Comparison of ENCODE assay signal across 8 cellular contexts in the genomic region with DNA sequence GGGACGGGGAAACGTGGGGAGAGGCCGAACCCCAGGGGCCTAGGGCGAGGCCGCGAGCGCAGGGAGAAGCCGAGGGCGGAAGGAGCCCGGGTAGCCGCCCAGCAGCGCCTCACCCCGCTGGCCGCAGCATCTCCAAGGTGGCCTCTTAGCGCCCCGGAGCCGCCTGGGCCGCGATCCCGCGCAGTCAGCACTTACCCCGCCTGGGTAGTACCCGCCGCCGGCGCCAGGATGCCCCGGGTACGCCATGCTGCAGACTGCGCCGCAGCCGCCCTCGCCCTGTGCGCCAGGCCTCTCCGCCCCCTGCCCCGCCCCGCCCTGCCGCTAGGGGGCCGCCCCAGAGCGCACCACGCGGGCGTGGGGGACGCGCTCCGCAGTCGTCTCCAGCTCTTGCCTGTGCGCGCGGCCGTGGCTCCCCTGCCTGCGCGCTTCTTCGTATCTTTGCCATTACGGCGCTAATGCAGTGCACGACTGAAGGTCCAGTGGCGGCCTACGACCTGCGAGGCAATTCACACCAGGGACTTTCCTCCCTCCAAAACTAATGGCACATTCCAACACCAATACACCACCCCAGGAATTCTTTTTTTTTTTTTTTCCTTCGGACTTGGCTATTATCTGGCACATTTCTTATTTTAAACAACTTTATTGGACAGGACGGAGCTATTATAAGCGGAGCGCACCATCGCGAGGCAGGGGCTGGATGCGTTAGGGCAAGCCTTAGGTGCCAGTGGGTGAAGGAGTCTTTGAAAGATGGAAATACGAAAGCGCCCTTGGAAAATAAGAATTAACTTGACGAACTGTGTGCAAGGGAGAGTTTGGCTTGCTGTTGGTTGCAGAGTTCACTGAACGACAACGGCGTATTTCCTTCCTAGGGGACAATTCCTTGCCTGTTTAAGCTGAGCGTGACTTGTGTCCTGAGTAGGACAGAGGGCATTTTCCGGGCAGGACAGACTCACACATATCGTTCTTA. TPM values are rescaled to one million over a fixed set of nuclear protein-coding genes. Genes with fewer than 3 reads are reported as not detected.
A peak's percentile ranks its signal among the peaks of the same experiment; 100 is the strongest.
DNase-seq lines count a peak whose midpoint lies in the region; ATAC-seq and TF ChIP-seq lines count a peak whose summit lies in the region.

A gene with protein sequence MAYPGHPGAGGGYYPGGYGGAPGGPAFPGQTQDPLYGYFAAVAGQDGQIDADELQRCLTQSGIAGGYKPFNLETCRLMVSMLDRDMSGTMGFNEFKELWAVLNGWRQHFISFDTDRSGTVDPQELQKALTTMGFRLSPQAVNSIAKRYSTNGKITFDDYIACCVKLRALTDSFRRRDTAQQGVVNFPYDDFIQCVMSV (minus strand): TSS at position 258 of the 967 bp plus-strand sequence. CDS start 12 bp downstream, at position 246.

- peak within 1 kb of the TSS; percentile 88 to 99 (median 97) for H3K4me3 ChIP-seq in right lobe of liver

- H3K4me1 ChIP-seq in right lobe of liver = peaks cover 0 to 21% (median 6%) of the 10 kb centered on the region in 4 donors

- DNase-seq in CD14-positive monocyte (ENCODE audit: low spot score) (peak; percentile 86), GM19240 (ENCODE audit: insufficient read length, low spot score) (peak; percentile 55), NCI-H526 treated with DMSO at 0.1 percent for 48 hours (lab: John Stamatoyannopoulos, UW) (peak; percentile 72), dermis blood vessel endothelial cell (peak; percentile 91), right lobe of liver (peak; percentile 89 to 91 (median 91))
- DNase-seq in activated CD4-positive, alpha-beta T cell treated with anti-CD3 and anti-CD28 coated beads, Interleukin-2, amount 50 U/mL, for 24 hours (ENCODE audit: low read depth in 1 of 2, low spot score in 1 of 2) = peak; percentile 80 to 84
- DNase-seq in stimulated activated CD4-positive, alpha-beta T cell treated with anti-CD3 and anti-CD28 coated beads, Interleukin-4, amount 100 ng/mL, for 4 hours = peak; percentile 87 to 91

- TF ChIP-seq POLR2A in right lobe of liver (IDR thresholded peaks at IDR 0.05) = peak; percentile 74

- H3K9me3 Mint-ChIP-seq in CD14-positive monocyte = no peaks in the 10 kb centered on the region

- peaks cover 11 to 13% of the 10 kb centered on the region in 2 donors for H3K36me3 Mint-ChIP-seq in CD14-positive monocyte

- intact Hi-C loops in CD14-positive monocyte (cut with micrococcal nuclease) (loop anchor here in 1 of 2 donors (10.0 kb wide), 1 partner anchor 55 kb away; no protein-coding TSS in a partner anchor), right lobe of liver (cut with DNase I) (no loop called here)

- H3K36me3 ChIP-seq in right lobe of liver = no peaks in the 10 kb centered on the region

- peaks cover 43% of the 10 kb centered on the region for H3K4me1 Mint-ChIP-seq in CD14-positive monocyte

- peaks cover 0 to 1% (median 0%) of the 10 kb centered on the region in 3 donors for H3K27me3 Mint-ChIP-seq in CD14-positive monocyte (ENCODE audit: low read depth in 3 of 3)

- H3K9me3 ChIP-seq in right lobe of liver = no peaks in the 10 kb centered on the region

- TF ChIP-seq CTCF in CD14-positive monocyte (IDR thresholded peaks at IDR 0.05) (peak; percentile 100), right lobe of liver (IDR thresholded peaks at IDR 0.05) (peak; percentile 84 to 97 (median 87))

- H3K27ac Mint-ChIP-seq in CD14-positive monocyte = peak within 1 kb of the TSS; percentile 97 to 100 (median 99)

- no peaks in the 10 kb centered on the region for H3K27me3 ChIP-seq in right lobe of liver

- under 1% methylated on average over 25 of the region's 75 CpGs for WGBS in right lobe of liver (ENCODE audit: insufficient coverage, low coverage, low lambda C conversion rate, missing lambda C conversion rate)

- H3K4me3 Mint-ChIP-seq in CD14-positive monocyte = peak within 1 kb of the TSS; percentile 92 to 98

- peak; percentile 47 for ATAC-seq in HG03457 (IDR thresholded peaks at IDR 0.05; ENCODE audit: unreplicated experiment)
- ATAC-seq in right lobe of liver = peak; percentile 97 to 100 (median 99)

- peak within 1 kb of the TSS; percentile 89 to 91 (median 90) for H3K27ac ChIP-seq in right lobe of liver

RNA-seq across cellular contexts. Expression of the gene that starts here (rescaled TPM):
- 100 to 1,000 TPM; 216 to 238 TPM for polyA plus RNA-seq in CD14-positive monocyte
- total RNA-seq in dermis blood vessel endothelial cell (121 and 162 TPM in 2 replicates), right lobe of liver (10 to 100 TPM; 12.5 to 41.3 (median 23.3) TPM)

Comparison
In these comparisons a context has a peak if more than half of its experiments do, and no peak if none do; other contexts are left out.
1. Peak in every context shown above with its lines: DNase-seq, ATAC-seq, H3K4me3 ChIP-seq and H3K27ac ChIP-seq.